ENCODE assay signal across 10 cellular contexts in the genomic region with DNA sequence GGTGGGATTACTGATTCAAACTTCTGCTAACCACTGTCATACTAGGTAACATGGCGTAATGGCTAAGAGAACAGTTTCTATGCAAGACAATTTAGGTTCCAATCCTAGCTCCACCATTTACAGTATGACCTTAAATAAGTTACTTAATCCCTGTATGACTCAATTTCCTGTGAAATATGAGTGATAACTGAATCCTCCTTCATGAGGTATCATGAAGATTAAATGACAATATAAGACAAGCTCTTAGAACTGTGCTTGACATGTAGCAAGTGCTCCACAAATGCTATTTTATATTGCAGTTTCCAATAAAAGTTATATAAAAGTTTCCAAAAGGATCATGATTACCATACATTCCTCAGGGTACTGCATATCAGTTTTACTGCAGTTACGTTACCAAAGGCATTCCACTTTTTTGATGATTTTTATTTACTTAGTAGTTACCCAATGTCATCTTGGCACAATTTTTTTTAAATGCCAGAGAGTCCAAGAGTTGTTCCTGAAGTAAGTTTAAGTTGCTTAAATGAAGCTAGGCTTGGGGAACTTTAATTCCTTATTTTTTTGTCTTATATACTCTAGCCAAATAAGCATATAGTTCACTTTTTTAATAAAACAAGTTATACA. TPM values are rescaled to one million over a fixed set of nuclear protein-coding genes. Genes with fewer than 3 reads are reported as not detected.
A peak's percentile ranks its signal among the peaks of the same experiment; 100 is the strongest.
DNase-seq lines count a peak whose midpoint lies in the region; ATAC-seq lines count a peak whose summit lies in the region.
"Had no signal": no experiment of that assay in that cellular context is flagged by ENCODE, and none has a peak within 500 bp of the region (broad histone marks: within the 10 kb centered on the region; RNA-seq: fewer than 3 reads in every experiment).

No MANE protein-coding gene starts in this region.

- intact Hi-C loops in cardiac septum (cut with DNase I) = no loop called here

- ATAC-seq in GM18517 (IDR thresholded peaks at IDR 0.05; ENCODE audit: unreplicated experiment) = no peak

- peak; percentile 45 for DNase-seq in DMS53 (lab: John Stamatoyannopoulos, UW)
- peak; percentile 10 for DNase-seq in HPDE6-E6E7 (ENCODE audit: extremely low spot score)
- peak; percentile 38 for DNase-seq in amniotic epithelial cell (ENCODE audit: low read depth)
- DNase-seq in kidney tubule cell (ENCODE audit: low spot score) = peak; percentile 42
- no peak for DNase-seq in NCI-H774 (lab: John Stamatoyannopoulos, UW)
- no peak for DNase-seq in cardiac septum (ENCODE audit: low spot score)
- DNase-seq: central memory CD4-positive, alpha-beta T cell; hippocampal formation; NCI-H345 had no signal

RNA-seq across cellular contexts. Expression of gene DOCK4, which starts 7.1 kb away (rescaled TPM):
- total RNA-seq in cardiac septum = 18.5 TPM

RNA-seq across cellular contexts. Expression of gene ZNF277, which starts 7.3 kb away (rescaled TPM):
- 16.3 TPM for total RNA-seq in cardiac septum

Comparison
In these comparisons a context has a peak if more than half of its experiments do, and no peak if none do; other contexts are left out.
1. DNase-seq: peak in DMS53 (single experiment), HPDE6-E6E7 (single experiment), amniotic epithelial cell (single experiment) and kidney tubule cell (single experiment); none in NCI-H774 (single experiment) and cardiac septum (single experiment).